7 cellular contexts compared by ENCODE assay signal in the genomic region with DNA sequence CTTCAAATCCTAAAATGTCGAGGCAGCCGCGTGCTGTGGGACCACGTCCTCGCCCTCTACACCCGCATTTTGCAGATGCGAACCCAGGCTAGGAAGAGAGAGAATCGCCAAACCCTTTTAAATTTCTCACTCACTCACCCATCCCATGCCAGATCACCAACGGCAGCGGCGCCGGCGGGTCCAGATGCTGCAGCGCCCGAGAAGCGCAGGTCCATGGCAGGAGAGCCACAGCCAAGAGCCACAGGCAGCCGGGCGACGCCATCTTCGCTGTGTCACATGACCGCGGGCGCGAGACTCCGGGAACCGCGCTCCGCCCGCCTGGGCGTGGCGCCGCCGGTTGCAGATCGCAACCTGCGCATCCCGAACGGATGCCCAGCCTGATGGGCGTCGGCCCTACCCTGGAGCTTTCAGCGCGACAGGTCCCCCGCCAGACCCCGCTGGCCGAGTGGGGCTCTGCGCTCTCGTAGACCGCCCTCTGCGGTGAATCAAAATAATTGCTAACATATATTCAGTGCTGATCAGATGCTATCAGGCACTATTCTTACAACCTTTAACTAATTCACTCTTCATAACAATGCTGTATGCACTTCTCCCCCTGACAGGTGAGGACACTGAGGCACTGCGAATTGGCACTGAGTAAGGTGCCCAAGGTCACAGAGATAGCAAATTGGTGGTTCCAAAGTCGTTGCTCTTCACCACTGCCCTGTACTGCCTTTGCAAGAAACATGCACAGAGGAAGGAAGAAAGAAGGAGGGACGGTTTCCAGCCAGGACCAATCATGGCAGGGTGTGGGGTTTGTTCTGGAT. TPM values are rescaled to one million over a fixed set of nuclear protein-coding genes. Genes with fewer than 3 reads are reported as not detected.
DNase-seq lines count a peak whose midpoint lies in the region; ATAC-seq and TF ChIP-seq lines count a peak whose summit lies in the region.

A gene (minus strand): TSS at position 276 of the 806 bp plus-strand sequence. CDS start 14 bp downstream, at position 262.

- ATAC-seq in GM18505 (IDR thresholded peaks at IDR 0.05; ENCODE audit: unreplicated experiment) (peak; percentile 86), HG03066 (IDR thresholded peaks at IDR 0.05; ENCODE audit: low read depth, unreplicated experiment) (peak; percentile 85)

- peak; percentile 91 for TF ChIP-seq POLR2A in GM18505 (IDR thresholded peaks at IDR 0.05; ENCODE audit: borderline replicate concordance, extremely low read depth, insufficient read depth, insufficient read length)

- DNase-seq in NCI-H226, result peak; percentile 68
- DNase-seq in activated CD4-positive, alpha-beta T cell treated with anti-CD3 and anti-CD28 coated beads for 24 hours (ENCODE audit: low read depth in 2 of 2), result peak; percentile 62 to 66
- DNase-seq in cerebellum (ENCODE audit: low spot score), result peak; percentile 85
- peak; percentile 57 for DNase-seq in kidney glomerular epithelial cell (lab: John Stamatoyannopoulos, UW)
- DNase-seq in stimulated activated CD4-positive, alpha-beta T cell treated with anti-CD3 and anti-CD28 coated beads, Interleukin-15, amount 100 ng/mL, for 48 hours (ENCODE audit: low read depth in 2 of 2), result peak; percentile 52 to 73

RNA-seq across cellular contexts. Expression of the gene that starts here (rescaled TPM):
- total RNA-seq in cerebellum, result 37.0 TPM

Comparison
In these comparisons a context has a peak if more than half of its experiments do, and no peak if none do; other contexts are left out.
1. Peak in every context shown above with its lines: DNase-seq and ATAC-seq.